In genomic region chr17:19118695-19119094, GRCh38 we compare ENCODE assay signal across 12 cellular contexts. TPM values are rescaled to one million over a fixed set of nuclear protein-coding genes. Genes with fewer than 3 reads are reported as not detected.
DNase-seq lines count a peak whose midpoint lies in the region; ATAC-seq, FAIRE-seq and TF ChIP-seq lines count a peak whose summit lies in the region.
"Not testable (repeated sequence)": the region's sequence is repeated elsewhere in the genome, so short reads cannot be mapped to it uniquely, and the experiment has no call there.
"Had no signal": no experiment of that assay in that cellular context is flagged by ENCODE, and none has a peak within 500 bp of the region (broad histone marks: within the 10 kb centered on the region; RNA-seq: fewer than 3 reads in every experiment).

No MANE protein-coding gene starts in this region.

- H3K4me3 Mint-ChIP-seq in CD4-positive, CD25-positive, alpha-beta regulatory T cell; activated CD8-positive, alpha-beta memory T cell treated with anti-CD3 and anti-CD28 coated beads, Interleukin-2, amount 10 ng/mL, durations not matched to agents 7 days and 5 days: not testable (repeated sequence)

- H3K27ac Mint-ChIP-seq in CD4-positive, CD25-positive, alpha-beta regulatory T cell; activated CD8-positive, alpha-beta memory T cell treated with anti-CD3 and anti-CD28 coated beads, Interleukin-2, amount 10 ng/mL, durations not matched to agents 7 days and 5 days: not testable (repeated sequence)

- not testable (repeated sequence) for TF ChIP-seq RAD21 in HepG2 (CRISPR knock-in tag; IDR thresholded peaks at IDR 0.05)

- H3K9me2 ChIP-seq in PC-3 (replicated peaks; ENCODE audit: low read length): not testable (repeated sequence)

- not testable (repeated sequence) for H3K4me1 ChIP-seq in CD4-positive, CD25-positive, alpha-beta regulatory T cell (ENCODE audit: control insufficient read depth, insufficient read depth, low read length, poor library complexity, severe bottlenecking); PC-3 (ENCODE audit: insufficient read depth, low read length); endothelial cell of umbilical vein (ENCODE audit: control insufficient read depth, extremely low read depth, insufficient read depth, low read length); HepG2 (ENCODE audit: insufficient read depth, low read length)

- intact Hi-C loops in PC-3 (cut with micrococcal nuclease); endothelial cell of umbilical vein (cut with micrococcal nuclease); HepG2 (cut with micrococcal nuclease; ENCODE audit: unreplicated experiment); sciatic nerve (cut with DNase I): not testable (repeated sequence)

- FAIRE-seq in endothelial cell of umbilical vein (lab: Jason Lieb, UNC): peak; percentile 93
- FAIRE-seq in HepG2 (lab: Jason Lieb, UNC): not testable (repeated sequence)

- H3K9me3 ChIP-seq in CD4-positive, CD25-positive, alpha-beta regulatory T cell (ENCODE audit: control insufficient read depth in 2 of 2, low read length in 2 of 2); PC-3 (ENCODE audit: low read length); endothelial cell of umbilical vein (replicated peaks; ENCODE audit: control insufficient read depth, insufficient read depth, low read length); HepG2 (ENCODE audit: low read length): not testable (repeated sequence)

- H3K9ac ChIP-seq in PC-3 (ENCODE audit: low read length); endothelial cell of umbilical vein (replicated peaks; ENCODE audit: extremely low read depth, insufficient read depth, low read length); HepG2 (ENCODE audit: insufficient read depth, low read depth, low read length): not testable (repeated sequence)

- not testable (repeated sequence) for H3K4me1 Mint-ChIP-seq in CD4-positive, CD25-positive, alpha-beta regulatory T cell; activated CD8-positive, alpha-beta memory T cell treated with anti-CD3 and anti-CD28 coated beads, Interleukin-2, amount 10 ng/mL, durations not matched to agents 7 days and 5 days

- not testable (repeated sequence) for H3K9me3 Mint-ChIP-seq in CD4-positive, CD25-positive, alpha-beta regulatory T cell; activated CD8-positive, alpha-beta memory T cell treated with anti-CD3 and anti-CD28 coated beads, Interleukin-2, amount 10 ng/mL, durations not matched to agents 7 days and 5 days (ENCODE audit: low read depth)

- H3K4me3 ChIP-seq in CD4-positive, CD25-positive, alpha-beta regulatory T cell (ENCODE audit: low read depth, low read length); PC-3 (ENCODE audit: low read length); endothelial cell of umbilical vein (replicated peaks in 1 of 3; ENCODE audit: insufficient read depth in 1 of 3, low read depth in 1 of 3, low read length in 3 of 3); HepG2 (replicated peaks in 1 of 3; ENCODE audit: insufficient read depth in 1 of 3, low read depth in 2 of 3, low read length in 3 of 3): not testable (repeated sequence)

- not testable (repeated sequence) for H3K36me3 ChIP-seq in CD4-positive, CD25-positive, alpha-beta regulatory T cell (ENCODE audit: control insufficient read depth, insufficient read depth, low read length); PC-3 (ENCODE audit: low read depth, low read length); endothelial cell of umbilical vein (ENCODE audit: control insufficient read depth in 2 of 2, extremely low read depth in 1 of 2, insufficient read depth in 2 of 2, low read length in 2 of 2); HepG2 (replicated peaks in 1 of 2; ENCODE audit: control insufficient read depth in 1 of 2, insufficient read depth in 2 of 2, low read length in 2 of 2)

- not testable (repeated sequence) for H3K4me2 ChIP-seq in PC-3 (ENCODE audit: low read length); endothelial cell of umbilical vein (ENCODE audit: insufficient read depth, low read length); HepG2 (ENCODE audit: low read depth, low read length)

- no CpG with 5 or more reads among the region's 12 CpGs for WGBS in HepG2 (ENCODE audit: low lambda C conversion rate)

- BruUV-seq in PC-3 (replicated peaks; lab: Mats Ljungman, UMichigan); endothelial cell of umbilical vein (replicated peaks; lab: Mats Ljungman, UMichigan); HepG2 (replicated peaks; lab: Mats Ljungman, UMichigan): not testable (repeated sequence)

- not testable (repeated sequence) for H4K20me1 ChIP-seq in PC-3 (ENCODE audit: low read length); endothelial cell of umbilical vein (replicated peaks; ENCODE audit: control insufficient read depth, extremely low read depth, insufficient read depth, low read length); HepG2 (ENCODE audit: insufficient read depth, low read length)

- in situ Hi-C loops in HepG2 (cut with HindIII; ENCODE audit: extremely low pct_ligation_motif_present, low pct_unique_long_range_greater_than_20kb): not testable (repeated sequence)

- dilution Hi-C loops in endothelial cell of umbilical vein (cut with MboI; ENCODE audit: extremely low pct_ligation_motif_present, low sequenced_read_pairs): not testable (repeated sequence)

- H3K79me2 ChIP-seq in PC-3 (ENCODE audit: low read length); endothelial cell of umbilical vein (ENCODE audit: control insufficient read depth, insufficient read depth, low read length); HepG2 (ENCODE audit: insufficient read depth, low read length): not testable (repeated sequence)

- not testable (repeated sequence) for H3K36me3 Mint-ChIP-seq in CD4-positive, CD25-positive, alpha-beta regulatory T cell; activated CD8-positive, alpha-beta memory T cell treated with anti-CD3 and anti-CD28 coated beads, Interleukin-2, amount 10 ng/mL, durations not matched to agents 7 days and 5 days

- H3K27me3 ChIP-seq in CD4-positive, CD25-positive, alpha-beta regulatory T cell (ENCODE audit: control insufficient read depth, insufficient read depth, low read length); PC-3 (ENCODE audit: low read length); endothelial cell of umbilical vein (ENCODE audit: control insufficient read depth in 2 of 2, insufficient read depth in 2 of 2, low read length in 2 of 2); HepG2 (ENCODE audit: control insufficient read depth in 1 of 2, insufficient read depth in 2 of 2, low read length in 2 of 2): not testable (repeated sequence)

- not testable (repeated sequence) for H3F3A ChIP-seq in PC-3 (ENCODE audit: low read length, unreplicated experiment)

- CTCF ChIA-PET in PC-3 (lab: Charles Lee); activated CD8-positive, alpha-beta memory T cell treated with anti-CD3 and anti-CD28 coated beads, Interleukin-2, amount 10 ng/mL, durations not matched to agents 7 days and 5 days (lab: Charles Lee); endothelial cell of umbilical vein (lab: Charles Lee); HepG2 (lab: Yijun Ruan, JAX; ENCODE audit: low intra/inter-chr PET ratio, low total read pairs): not testable (repeated sequence)

- H2AFZ ChIP-seq in PC-3 (ENCODE audit: low read length); endothelial cell of umbilical vein (ENCODE audit: low read depth, low read length); HepG2 (ENCODE audit: low read length): not testable (repeated sequence)

- H3K27ac ChIP-seq in CD4-positive, CD25-positive, alpha-beta regulatory T cell (ENCODE audit: insufficient read depth, low read length, poor library complexity, severe bottlenecking); PC-3 (ENCODE audit: low read length); endothelial cell of umbilical vein (ENCODE audit: insufficient read depth, low read depth, low read length); HepG2 (ENCODE audit: extremely low read length, insufficient read depth, low read length): not testable (repeated sequence)

- POLR2A ChIA-PET in PC-3 (lab: Charles Lee; ENCODE audit: unreplicated experiment); endothelial cell of umbilical vein (lab: Charles Lee); HepG2 (lab: Yijun Ruan, JAX): not testable (repeated sequence)

- TF ChIP-seq CTCF in PC-3 (conservative IDR thresholded peaks at IDR 0.05; ENCODE audit: low read depth, low read length); endothelial cell of umbilical vein (IDR thresholded peaks at IDR 0.05; ENCODE audit: extremely low read depth in 1 of 2, insufficient read depth in 1 of 2, low read depth in 1 of 2, low read length in 2 of 2); HepG2 (CRISPR knock-in tag; IDR thresholded peaks at IDR 0.05): not testable (repeated sequence)

- H3K9me1 ChIP-seq in endothelial cell of umbilical vein (replicated peaks; ENCODE audit: control insufficient read depth, extremely low read depth, insufficient read depth, low read length): not testable (repeated sequence)

- TF ChIP-seq POLR2A in endothelial cell of umbilical vein (IDR thresholded peaks at IDR 0.05; ENCODE audit: low read depth, low read length); HepG2 (IDR thresholded peaks at IDR 0.05; ENCODE audit: insufficient read depth in 1 of 2, low read depth in 2 of 2, low read length in 2 of 2): not testable (repeated sequence)

- peak; percentile 82 to 91 for ATAC-seq in CD4-positive, CD25-positive, alpha-beta regulatory T cell (ENCODE audit: low read depth in 2 of 2)
- ATAC-seq in GM19463 (IDR thresholded peaks at IDR 0.05; ENCODE audit: unreplicated experiment): peak; percentile 48
- peak; percentile 81 for ATAC-seq in HG02973 (IDR thresholded peaks at IDR 0.05; ENCODE audit: unreplicated experiment)
- peak; percentile 79 for ATAC-seq in PC-3
- ATAC-seq in activated CD8-positive, alpha-beta memory T cell treated with anti-CD3 and anti-CD28 coated beads, Interleukin-2, amount 10 ng/mL, durations not matched to agents 7 days and 5 days: peak; percentile 82
- ATAC-seq in HepG2: peak; percentile 82
- peak; percentile 47 for ATAC-seq in sciatic nerve

- TF ChIP-seq EP300 in HepG2 (IDR thresholded peaks at IDR 0.05; ENCODE audit: low read depth in 2 of 2, low read length in 2 of 2); HepG2 (CRISPR knock-in tag; IDR thresholded peaks at IDR 0.05; ENCODE audit: borderline replicate concordance): not testable (repeated sequence)

- H3K27me3 Mint-ChIP-seq in CD4-positive, CD25-positive, alpha-beta regulatory T cell; activated CD8-positive, alpha-beta memory T cell treated with anti-CD3 and anti-CD28 coated beads, Interleukin-2, amount 10 ng/mL, durations not matched to agents 7 days and 5 days: not testable (repeated sequence)

- not testable (repeated sequence) for DNase-seq in CD4-positive, CD25-positive, alpha-beta regulatory T cell; PC-3; activated CD8-positive, alpha-beta memory T cell treated with anti-CD3 and anti-CD28 coated beads, Interleukin-2, amount 10 ng/mL, durations not matched to agents 7 days and 5 days; endothelial cell of umbilical vein (ENCODE audit: low read depth, low spot score); HepG2 (ENCODE audit: low spot score); sciatic nerve (ENCODE audit: low spot score)

RNA-seq across cellular contexts. Expression of gene GRAPL, which starts 8.7 kb away (rescaled TPM):
- 37.1 TPM for total RNA-seq in CD4-positive, CD25-positive, alpha-beta regulatory T cell
- polyA plus RNA-seq in CD4-positive, CD25-positive, alpha-beta regulatory T cell: 1 to 10 TPM in 3 of 4 donors, under 1 TPM in 1; 0.80 to 1.6 (median 1.4) TPM
- total RNA-seq in PC-3 (2014; rRNA removed) (not detected in 2 replicates), endothelial cell of umbilical vein (52.5 and 55.1 TPM in 2 replicates), HepG2 (2016; rRNA removed; fragmentation: Illumina TruSeq; extraction: Trizol) (not detected in 2 replicates), sciatic nerve (5.2 TPM)
- total RNA-seq in activated CD8-positive, alpha-beta memory T cell treated with anti-CD3 and anti-CD28 coated beads, Interleukin-2, amount 10 ng/mL, durations not matched to agents 7 days and 5 days: 1 to 10 TPM; 7.5 to 8.1 TPM
- polyA plus RNA-seq in endothelial cell of umbilical vein (20.7 and 22.8 TPM in 2 replicates), HepG2 (2011; rRNA removed) (0.62 and 0.65 TPM in 2 replicates)
- polyA plus RNA-seq in endothelial cell of umbilical vein (2011; cell fraction: cytosol; rRNA removed): 8.0 and 9.0 TPM in 2 replicates
- 63.3 and 74.7 TPM in 2 replicates for polyA plus RNA-seq in endothelial cell of umbilical vein (2011; cell fraction: nucleus; rRNA removed)
- polyA plus RNA-seq in endothelial cell of umbilical vein (2012): 14.8 and 15.1 TPM in 2 replicates
- polyA minus RNA-seq in endothelial cell of umbilical vein: 35.8 and 44.0 TPM in 2 replicates
- polyA minus RNA-seq in endothelial cell of umbilical vein (2011; cell fraction: cytosol; rRNA and poly(A)+ RNA removed): not detected
- 37.3 and 55.9 TPM in 2 replicates for polyA minus RNA-seq in endothelial cell of umbilical vein (2011; cell fraction: nucleus; rRNA and poly(A)+ RNA removed)
- not detected in 2 replicates for total RNA-seq in HepG2 (2016; cell fraction: cytosol; rRNA removed; fragmentation: Illumina TruSeq; extraction: Trizol; ENCODE audit: low read depth)
- not detected in 2 replicates for total RNA-seq in HepG2 (2016; cell fraction: insoluble cytoplasmic fraction; rRNA removed; fragmentation: Illumina TruSeq; extraction: Trizol)
- not detected in 2 replicates for total RNA-seq in HepG2 (2016; cell fraction: membrane; rRNA removed; fragmentation: Illumina TruSeq; extraction: Trizol)
- not detected in 2 replicates for total RNA-seq in HepG2 (2016; cell fraction: nucleus; rRNA removed; fragmentation: Illumina TruSeq; extraction: Trizol)
- polyA plus RNA-seq in HepG2 (2011; cell fraction: cytosol; rRNA removed): 0.13 and 0.36 TPM in 2 replicates
- 1.1 and 1.5 TPM in 2 replicates for polyA plus RNA-seq in HepG2 (2011; cell fraction: nucleus; rRNA removed)
- polyA plus RNA-seq in HepG2 (2012): 0.43 TPM in 1 of 2 replicates, not detected in the other
- not detected in 2 replicates for polyA plus RNA-seq in HepG2 (2016; cell fraction: cytosol; fragmentation: Illumina TruSeq; extraction: Trizol; ENCODE audit: low read depth)
- polyA plus RNA-seq in HepG2 (2016; cell fraction: insoluble cytoplasmic fraction; fragmentation: Illumina TruSeq; extraction: Trizol; ENCODE audit: low read depth): not detected in 2 replicates
- not detected in 2 replicates for polyA plus RNA-seq in HepG2 (2016; cell fraction: membrane; fragmentation: Illumina TruSeq; extraction: Trizol; ENCODE audit: low read depth)
- not detected in 2 replicates for polyA plus RNA-seq in HepG2 (2016; cell fraction: nucleus; fragmentation: Illumina TruSeq; extraction: Trizol; ENCODE audit: insufficient read depth, low read depth)
- 0.44 and 1.0 TPM in 2 replicates for polyA minus RNA-seq in HepG2 (2011; rRNA and poly(A)+ RNA removed; ENCODE audit: low replicate concordance)
- not detected in 2 replicates for polyA minus RNA-seq in HepG2 (2011; cell fraction: cytosol; rRNA and poly(A)+ RNA removed)
- 3.5 and 4.8 TPM in 2 replicates for polyA minus RNA-seq in HepG2 (2011; cell fraction: nucleus; rRNA and poly(A)+ RNA removed)
- total RNA-seq: A172, HT1080, kidney epithelial cell had no signal
- polyA plus RNA-seq: aorta had no signal
